ENCODE assay signal across 8 cellular contexts in the genomic region with DNA sequence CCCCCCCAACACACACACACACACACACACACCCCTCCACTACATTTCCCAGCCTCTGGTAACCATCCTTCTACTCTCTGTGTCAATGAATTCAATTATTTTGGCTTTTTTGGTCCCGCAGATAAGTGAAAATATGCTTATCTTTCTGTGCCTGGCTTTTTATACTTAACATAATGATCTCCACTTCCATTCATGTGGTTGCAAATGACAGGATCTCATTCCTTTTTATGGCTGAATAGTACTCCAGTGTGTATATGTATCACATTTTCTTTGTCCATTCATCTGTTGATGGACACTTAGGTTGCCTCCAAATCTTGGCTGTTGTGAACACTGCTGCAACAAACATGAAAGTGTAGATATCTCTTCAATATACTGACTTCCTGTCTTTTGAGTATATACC.
"Had no signal": no experiment of that assay in that cellular context is flagged by ENCODE, and none has a peak within 500 bp of the region (broad histone marks: within the 10 kb centered on the region; RNA-seq: fewer than 3 reads in every experiment).

No MANE protein-coding gene starts in this region.

- H3K27ac ChIP-seq: HL-60 had no signal

- H3K4me3 ChIP-seq: GM23338 had no signal

- H3K27ac Mint-ChIP-seq: GM23338, H9, HFFc6 had no signal

- H3K9me3 Mint-ChIP-seq: GM23338, H9 had no signal

- H3K4me3 Mint-ChIP-seq: GM23338, H9, HFFc6 had no signal

- ATAC-seq: GM23338, HepG2 had no signal

- DNase-seq: H9, HCEC 1CT, HFFc6, IMR-90, KBM-7 had no signal

- H3K4me1 Mint-ChIP-seq: GM23338 had no signal
